In the genomic region with DNA sequence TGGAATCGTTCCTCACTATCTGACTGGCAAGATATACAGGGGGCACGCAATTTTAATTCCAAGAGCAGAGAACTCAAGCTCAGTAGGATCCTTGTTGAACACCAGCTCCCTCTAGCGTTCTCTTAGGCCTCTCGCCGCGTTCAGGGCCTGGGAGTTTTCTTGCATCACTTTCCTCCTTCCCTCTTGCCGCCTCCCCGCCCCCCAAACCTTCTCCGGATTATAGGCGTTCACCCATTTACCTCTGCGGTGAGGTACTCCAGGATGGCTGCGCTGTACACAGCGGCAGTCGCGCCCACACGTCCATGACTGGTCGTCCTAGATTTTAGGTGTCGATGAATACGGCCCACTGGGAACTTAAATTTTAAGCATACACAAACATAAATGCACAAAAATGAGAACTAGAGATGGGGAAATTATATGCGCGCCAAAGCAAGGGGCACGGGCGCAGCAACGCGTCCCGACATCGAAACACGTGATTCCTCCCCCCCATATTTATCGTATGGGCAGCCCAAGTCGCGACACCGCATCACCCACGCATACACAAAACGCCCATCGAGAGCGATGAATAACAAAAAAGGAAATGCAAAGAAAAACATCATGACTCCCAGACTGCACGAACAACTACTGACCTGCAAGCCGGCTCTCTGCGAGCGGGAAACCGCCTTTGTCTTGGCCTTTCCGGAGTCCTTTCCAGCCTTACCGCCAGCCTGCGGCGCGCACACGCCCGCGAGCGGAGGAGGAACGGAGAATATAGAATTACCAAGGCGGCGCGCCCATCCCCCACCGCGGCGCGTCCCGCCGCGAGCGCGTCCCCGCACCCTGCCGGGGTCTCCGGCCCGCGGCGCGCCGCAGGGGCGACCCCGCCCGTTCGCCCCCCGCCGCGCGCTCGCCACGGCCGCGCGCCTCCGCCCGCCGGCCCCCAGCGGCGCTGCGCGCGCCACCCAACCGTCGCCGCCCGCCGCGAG, we compare ENCODE assay signal across 1 cellular context.
TF ChIP-seq lines count a peak whose summit lies in the region.

No MANE protein-coding gene starts in this region.

TF ChIP-seq in HEK293, 187 proteins besides CTCF, POLR2A, EP300 and RAD21 (continued from another document and continues in another):
- TF ChIP-seq, protein P1, sequence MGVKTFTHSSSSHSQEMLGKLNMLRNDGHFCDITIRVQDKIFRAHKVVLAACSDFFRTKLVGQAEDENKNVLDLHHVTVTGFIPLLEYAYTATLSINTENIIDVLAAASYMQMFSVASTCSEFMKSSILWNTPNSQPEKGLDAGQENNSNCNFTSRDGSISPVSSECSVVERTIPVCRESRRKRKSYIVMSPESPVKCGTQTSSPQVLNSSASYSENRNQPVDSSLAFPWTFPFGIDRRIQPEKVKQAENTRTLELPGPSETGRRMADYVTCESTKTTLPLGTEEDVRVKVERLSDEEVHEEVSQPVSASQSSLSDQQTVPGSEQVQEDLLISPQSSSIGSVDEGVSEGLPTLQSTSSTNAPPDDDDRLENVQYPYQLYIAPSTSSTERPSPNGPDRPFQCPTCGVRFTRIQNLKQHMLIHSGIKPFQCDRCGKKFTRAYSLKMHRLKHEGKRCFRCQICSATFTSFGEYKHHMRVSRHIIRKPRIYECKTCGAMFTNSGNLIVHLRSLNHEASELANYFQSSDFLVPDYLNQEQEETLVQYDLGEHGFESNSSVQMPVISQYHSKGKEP (tag by site-specific recombination; IDR thresholded peaks at IDR 0.05) = peak; percentile 8; the same call in 1 of the 2 replicates
- TF ChIP-seq ZNF335 (tag by site-specific recombination; conservative IDR thresholded peaks at IDR 0.05) (peak; percentile 75), ZNF555 (tag by site-specific recombination; conservative IDR thresholded peaks at IDR 0.05) (no peak), ZNF521 (tag by site-specific recombination; IDR thresholded peaks at IDR 0.05) (no peak), TRIM28 (IDR thresholded peaks at IDR 0.05; ENCODE audit: borderline replicate concordance, low read length) (peak; percentile 87; the same call in 1 of the 2 replicates), ZNF324 (tag by site-specific recombination; IDR thresholded peaks at IDR 0.05) (0 out of 2 replicates have a peak, but pooled peaks have one; percentile 15), FEZF1 (tag by site-specific recombination; IDR thresholded peaks at IDR 0.05) (no peak), ZBTB8A (tag by site-specific recombination; IDR thresholded peaks at IDR 0.05) (no peak; the same call in 1 of the 2 replicates), ZFP3 (tag by site-specific recombination; IDR thresholded peaks at IDR 0.05; ENCODE audit: low read depth) (no peak), ZNF530 (tag by site-specific recombination; IDR thresholded peaks at IDR 0.05; ENCODE audit: low read depth) (no peak), ZNF24 (tag by site-specific recombination; IDR thresholded peaks at IDR 0.05) (no peak), ZFP41 (tag by site-specific recombination; IDR thresholded peaks at IDR 0.05; ENCODE audit: borderline replicate concordance) (no peak), YY2 (tag by site-specific recombination; IDR thresholded peaks at IDR 0.05) (0 out of 2 replicates have a peak, but pooled peaks have one; percentile 36), ZSCAN16 (tag by site-specific recombination; IDR thresholded peaks at IDR 0.05) (no peak), ZFP69B (tag by site-specific recombination; IDR thresholded peaks at IDR 0.05) (no peak), ZNF529 (tag by site-specific recombination; IDR thresholded peaks at IDR 0.05; ENCODE audit: insufficient replicate concordance) (no peak), ZNF433 (tag by site-specific recombination; IDR thresholded peaks at IDR 0.05; ENCODE audit: low read depth) (no peak), ZNF211 (tag by site-specific recombination; IDR thresholded peaks at IDR 0.05; ENCODE audit: low read depth) (no peak), ZNF175 (tag by site-specific recombination; IDR thresholded peaks at IDR 0.05) (no peak), GLI4 (tag by site-specific recombination; IDR thresholded peaks at IDR 0.05) (no peak), SETDB1 (IDR thresholded peaks at IDR 0.05; ENCODE audit: insufficient read length, low read length) (no peak), ZNF23 (tag by site-specific recombination; IDR thresholded peaks at IDR 0.05; ENCODE audit: borderline replicate concordance) (no peak), MZF1 (tag by site-specific recombination; IDR thresholded peaks at IDR 0.05; ENCODE audit: borderline replicate concordance) (no peak), ZNF791 (tag by site-specific recombination; IDR thresholded peaks at IDR 0.05) (no peak), ZNF777 (tag by site-specific recombination; IDR thresholded peaks at IDR 0.05; ENCODE audit: borderline replicate concordance) (no peak), ZNF223 (tag by site-specific recombination; IDR thresholded peaks at IDR 0.05) (no peak), ZNF184 (tag by site-specific recombination; IDR thresholded peaks at IDR 0.05) (no peak), ZNF785 (tag by site-specific recombination; IDR thresholded peaks at IDR 0.05) (no peak), ZNF621 (tag by site-specific recombination; IDR thresholded peaks at IDR 0.05) (no peak), KLF9 (tag by site-specific recombination; IDR thresholded peaks at IDR 0.05; ENCODE audit: low read depth) (peak; percentile 70)
- TF ChIP-seq, protein P2, sequence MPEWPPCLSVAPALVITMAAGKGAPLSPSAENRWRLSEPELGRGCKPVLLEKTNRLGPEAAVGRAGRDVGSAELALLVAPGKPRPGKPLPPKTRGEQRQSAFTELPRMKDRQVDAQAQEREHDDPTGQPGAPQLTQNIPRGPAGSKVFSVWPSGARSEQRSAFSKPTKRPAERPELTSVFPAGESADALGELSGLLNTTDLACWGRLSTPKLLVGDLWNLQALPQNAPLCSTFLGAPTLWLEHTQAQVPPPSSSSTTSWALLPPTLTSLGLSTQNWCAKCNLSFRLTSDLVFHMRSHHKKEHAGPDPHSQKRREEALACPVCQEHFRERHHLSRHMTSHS (tag by site-specific recombination; IDR thresholded peaks at IDR 0.05) = no peak
- TF ChIP-seq, protein P3, sequence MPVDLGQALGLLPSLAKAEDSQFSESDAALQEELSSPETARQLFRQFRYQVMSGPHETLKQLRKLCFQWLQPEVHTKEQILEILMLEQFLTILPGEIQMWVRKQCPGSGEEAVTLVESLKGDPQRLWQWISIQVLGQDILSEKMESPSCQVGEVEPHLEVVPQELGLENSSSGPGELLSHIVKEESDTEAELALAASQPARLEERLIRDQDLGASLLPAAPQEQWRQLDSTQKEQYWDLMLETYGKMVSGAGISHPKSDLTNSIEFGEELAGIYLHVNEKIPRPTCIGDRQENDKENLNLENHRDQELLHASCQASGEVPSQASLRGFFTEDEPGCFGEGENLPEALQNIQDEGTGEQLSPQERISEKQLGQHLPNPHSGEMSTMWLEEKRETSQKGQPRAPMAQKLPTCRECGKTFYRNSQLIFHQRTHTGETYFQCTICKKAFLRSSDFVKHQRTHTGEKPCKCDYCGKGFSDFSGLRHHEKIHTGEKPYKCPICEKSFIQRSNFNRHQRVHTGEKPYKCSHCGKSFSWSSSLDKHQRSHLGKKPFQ (tag by site-specific recombination; IDR thresholded peaks at IDR 0.05) = no peak
- TF ChIP-seq, protein P4, sequence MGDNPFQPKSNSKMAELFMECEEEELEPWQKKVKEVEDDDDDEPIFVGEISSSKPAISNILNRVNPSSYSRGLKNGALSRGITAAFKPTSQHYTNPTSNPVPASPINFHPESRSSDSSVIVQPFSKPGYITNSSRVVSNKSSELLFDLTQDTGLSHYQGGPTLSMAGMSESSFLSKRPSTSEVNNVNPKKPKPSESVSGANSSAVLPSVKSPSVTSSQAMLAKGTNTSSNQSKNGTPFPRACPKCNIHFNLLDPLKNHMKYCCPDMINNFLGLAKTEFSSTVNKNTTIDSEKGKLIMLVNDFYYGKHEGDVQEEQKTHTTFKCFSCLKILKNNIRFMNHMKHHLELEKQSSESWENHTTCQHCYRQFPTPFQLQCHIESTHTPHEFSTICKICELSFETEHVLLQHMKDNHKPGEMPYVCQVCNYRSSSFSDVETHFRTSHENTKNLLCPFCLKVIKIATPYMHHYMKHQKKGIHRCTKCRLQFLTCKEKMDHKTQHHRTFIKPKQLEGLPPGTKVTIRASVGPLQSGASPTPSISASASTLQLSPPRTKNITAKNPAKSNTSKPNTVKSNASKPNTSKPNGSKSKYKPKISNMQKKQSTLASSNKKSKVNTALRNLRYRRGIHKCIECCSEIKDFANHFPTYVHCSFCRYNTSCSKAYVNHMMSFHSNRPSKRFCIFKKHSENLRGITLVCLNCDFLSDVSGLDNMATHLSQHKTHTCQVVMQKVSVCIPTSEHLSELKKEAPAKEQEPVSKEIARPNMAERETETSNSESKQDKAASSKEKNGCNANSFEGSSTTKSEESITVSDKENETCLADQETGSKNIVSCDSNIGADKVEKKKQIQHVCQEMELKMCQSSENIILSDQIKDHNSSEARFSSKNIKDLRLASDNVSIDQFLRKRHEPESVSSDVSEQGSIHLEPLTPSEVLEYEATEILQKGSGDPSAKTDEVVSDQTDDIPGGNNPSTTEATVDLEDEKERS (tag by site-specific recombination; IDR thresholded peaks at IDR 0.05) = no peak
- TF ChIP-seq, protein P5, sequence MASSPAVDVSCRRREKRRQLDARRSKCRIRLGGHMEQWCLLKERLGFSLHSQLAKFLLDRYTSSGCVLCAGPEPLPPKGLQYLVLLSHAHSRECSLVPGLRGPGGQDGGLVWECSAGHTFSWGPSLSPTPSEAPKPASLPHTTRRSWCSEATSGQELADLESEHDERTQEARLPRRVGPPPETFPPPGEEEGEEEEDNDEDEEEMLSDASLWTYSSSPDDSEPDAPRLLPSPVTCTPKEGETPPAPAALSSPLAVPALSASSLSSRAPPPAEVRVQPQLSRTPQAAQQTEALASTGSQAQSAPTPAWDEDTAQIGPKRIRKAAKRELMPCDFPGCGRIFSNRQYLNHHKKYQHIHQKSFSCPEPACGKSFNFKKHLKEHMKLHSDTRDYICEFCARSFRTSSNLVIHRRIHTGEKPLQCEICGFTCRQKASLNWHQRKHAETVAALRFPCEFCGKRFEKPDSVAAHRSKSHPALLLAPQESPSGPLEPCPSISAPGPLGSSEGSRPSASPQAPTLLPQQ (tag by site-specific recombination; IDR thresholded peaks at IDR 0.05) = 0 out of 2 replicates have a peak, but pooled peaks have one; percentile 33
- TF ChIP-seq, protein P6, sequence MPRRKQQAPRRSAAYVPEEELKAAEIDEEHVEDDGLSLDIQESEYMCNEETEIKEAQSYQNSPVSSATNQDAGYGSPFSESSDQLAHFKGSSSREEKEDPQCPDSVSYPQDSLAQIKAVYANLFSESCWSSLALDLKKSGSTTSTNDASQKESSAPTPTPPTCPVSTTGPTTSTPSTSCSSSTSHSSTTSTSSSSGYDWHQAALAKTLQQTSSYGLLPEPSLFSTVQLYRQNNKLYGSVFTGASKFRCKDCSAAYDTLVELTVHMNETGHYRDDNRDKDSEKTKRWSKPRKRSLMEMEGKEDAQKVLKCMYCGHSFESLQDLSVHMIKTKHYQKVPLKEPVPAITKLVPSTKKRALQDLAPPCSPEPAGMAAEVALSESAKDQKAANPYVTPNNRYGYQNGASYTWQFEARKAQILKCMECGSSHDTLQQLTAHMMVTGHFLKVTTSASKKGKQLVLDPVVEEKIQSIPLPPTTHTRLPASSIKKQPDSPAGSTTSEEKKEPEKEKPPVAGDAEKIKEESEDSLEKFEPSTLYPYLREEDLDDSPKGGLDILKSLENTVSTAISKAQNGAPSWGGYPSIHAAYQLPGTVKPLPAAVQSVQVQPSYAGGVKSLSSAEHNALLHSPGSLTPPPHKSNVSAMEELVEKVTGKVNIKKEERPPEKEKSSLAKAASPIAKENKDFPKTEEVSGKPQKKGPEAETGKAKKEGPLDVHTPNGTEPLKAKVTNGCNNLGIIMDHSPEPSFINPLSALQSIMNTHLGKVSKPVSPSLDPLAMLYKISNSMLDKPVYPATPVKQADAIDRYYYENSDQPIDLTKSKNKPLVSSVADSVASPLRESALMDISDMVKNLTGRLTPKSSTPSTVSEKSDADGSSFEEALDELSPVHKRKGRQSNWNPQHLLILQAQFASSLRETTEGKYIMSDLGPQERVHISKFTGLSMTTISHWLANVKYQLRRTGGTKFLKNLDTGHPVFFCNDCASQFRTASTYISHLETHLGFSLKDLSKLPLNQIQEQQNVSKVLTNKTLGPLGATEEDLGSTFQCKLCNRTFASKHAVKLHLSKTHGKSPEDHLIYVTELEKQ (tag by site-specific recombination; IDR thresholded peaks at IDR 0.05; ENCODE audit: borderline replicate concordance) = no peak
- TF ChIP-seq, protein P7, sequence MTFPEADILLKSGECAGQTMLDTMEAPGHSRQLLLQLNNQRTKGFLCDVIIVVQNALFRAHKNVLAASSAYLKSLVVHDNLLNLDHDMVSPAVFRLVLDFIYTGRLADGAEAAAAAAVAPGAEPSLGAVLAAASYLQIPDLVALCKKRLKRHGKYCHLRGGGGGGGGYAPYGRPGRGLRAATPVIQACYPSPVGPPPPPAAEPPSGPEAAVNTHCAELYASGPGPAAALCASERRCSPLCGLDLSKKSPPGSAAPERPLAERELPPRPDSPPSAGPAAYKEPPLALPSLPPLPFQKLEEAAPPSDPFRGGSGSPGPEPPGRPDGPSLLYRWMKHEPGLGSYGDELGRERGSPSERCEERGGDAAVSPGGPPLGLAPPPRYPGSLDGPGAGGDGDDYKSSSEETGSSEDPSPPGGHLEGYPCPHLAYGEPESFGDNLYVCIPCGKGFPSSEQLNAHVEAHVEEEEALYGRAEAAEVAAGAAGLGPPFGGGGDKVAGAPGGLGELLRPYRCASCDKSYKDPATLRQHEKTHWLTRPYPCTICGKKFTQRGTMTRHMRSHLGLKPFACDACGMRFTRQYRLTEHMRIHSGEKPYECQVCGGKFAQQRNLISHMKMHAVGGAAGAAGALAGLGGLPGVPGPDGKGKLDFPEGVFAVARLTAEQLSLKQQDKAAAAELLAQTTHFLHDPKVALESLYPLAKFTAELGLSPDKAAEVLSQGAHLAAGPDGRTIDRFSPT (tag by site-specific recombination; IDR thresholded peaks at IDR 0.05) = no peak
- TF ChIP-seq, protein P8, sequence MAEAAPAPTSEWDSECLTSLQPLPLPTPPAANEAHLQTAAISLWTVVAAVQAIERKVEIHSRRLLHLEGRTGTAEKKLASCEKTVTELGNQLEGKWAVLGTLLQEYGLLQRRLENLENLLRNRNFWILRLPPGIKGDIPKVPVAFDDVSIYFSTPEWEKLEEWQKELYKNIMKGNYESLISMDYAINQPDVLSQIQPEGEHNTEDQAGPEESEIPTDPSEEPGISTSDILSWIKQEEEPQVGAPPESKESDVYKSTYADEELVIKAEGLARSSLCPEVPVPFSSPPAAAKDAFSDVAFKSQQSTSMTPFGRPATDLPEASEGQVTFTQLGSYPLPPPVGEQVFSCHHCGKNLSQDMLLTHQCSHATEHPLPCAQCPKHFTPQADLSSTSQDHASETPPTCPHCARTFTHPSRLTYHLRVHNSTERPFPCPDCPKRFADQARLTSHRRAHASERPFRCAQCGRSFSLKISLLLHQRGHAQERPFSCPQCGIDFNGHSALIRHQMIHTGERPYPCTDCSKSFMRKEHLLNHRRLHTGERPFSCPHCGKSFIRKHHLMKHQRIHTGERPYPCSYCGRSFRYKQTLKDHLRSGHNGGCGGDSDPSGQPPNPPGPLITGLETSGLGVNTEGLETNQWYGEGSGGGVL (tag by site-specific recombination; IDR thresholded peaks at IDR 0.05) = no peak
- TF ChIP-seq, protein P9, sequence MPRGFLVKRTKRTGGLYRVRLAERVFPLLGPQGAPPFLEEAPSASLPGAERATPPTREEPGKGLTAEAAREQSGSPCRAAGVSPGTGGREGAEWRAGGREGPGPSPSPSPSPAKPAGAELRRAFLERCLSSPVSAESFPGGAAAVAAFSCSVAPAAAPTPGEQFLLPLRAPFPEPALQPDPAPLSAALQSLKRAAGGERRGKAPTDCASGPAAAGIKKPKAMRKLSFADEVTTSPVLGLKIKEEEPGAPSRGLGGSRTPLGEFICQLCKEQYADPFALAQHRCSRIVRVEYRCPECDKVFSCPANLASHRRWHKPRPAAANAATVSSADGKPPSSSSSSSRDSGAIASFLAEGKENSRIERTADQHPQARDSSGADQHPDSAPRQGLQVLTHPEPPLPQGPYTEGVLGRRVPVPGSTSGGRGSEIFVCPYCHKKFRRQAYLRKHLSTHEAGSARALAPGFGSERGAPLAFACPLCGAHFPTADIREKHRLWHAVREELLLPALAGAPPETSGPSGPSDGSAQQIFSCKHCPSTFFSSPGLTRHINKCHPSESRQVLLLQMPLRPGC (tag by site-specific recombination; IDR thresholded peaks at IDR 0.05) = no peak
